8 cellular contexts compared by ENCODE assay signal in genomic region chr1:148151911-148152391, GRCh38. TPM values are rescaled to one million over a fixed set of nuclear protein-coding genes. Genes with fewer than 3 reads are reported as not detected.
DNase-seq lines count a peak whose midpoint lies in the region; ATAC-seq and TF ChIP-seq lines count a peak whose summit lies in the region.
"Not testable (repeated sequence)": the region's sequence is repeated elsewhere in the genome, so short reads cannot be mapped to it uniquely, and the experiment has no call there.

NBPF11 (minus strand) TSS chr1:148152281; CDS start chr1:148127003, 25,278 bp downstream.

- not testable (repeated sequence) for H3T11ph ChIP-seq in H9 (ENCODE audit: low read length)

- H4K8ac ChIP-seq in H9 (replicated peaks; ENCODE audit: insufficient read length, low read depth, low read length): not testable (repeated sequence)

- H3K56ac ChIP-seq in H9 (ENCODE audit: insufficient read length, low read depth, low read length): not testable (repeated sequence)

- H3K79me2 ChIP-seq in H9 (ENCODE audit: insufficient read depth, low read length): not testable (repeated sequence)

- H4K91ac ChIP-seq in H9 (ENCODE audit: insufficient read length, low read depth, low read length): not testable (repeated sequence)

- not testable (repeated sequence) for H3K9me3 Mint-ChIP-seq in H9; naive thymus-derived CD8-positive, alpha-beta T cell

- H3K36me3 ChIP-seq in RWPE2 (ENCODE audit: low read depth): not testable (repeated sequence)

- no CpG with 5 or more reads among the region's 41 CpGs for WGBS in H9 (ENCODE audit: extremely low coverage, insufficient read length, low lambda C conversion rate)

- H3K23ac ChIP-seq in H9 (ENCODE audit: insufficient read length, low read depth, low read length): not testable (repeated sequence)

- not testable (repeated sequence) for H2BK15ac ChIP-seq in H9 (ENCODE audit: low read depth, low read length)

- H3K27me3 Mint-ChIP-seq in H9 (ENCODE audit: low read depth); naive thymus-derived CD8-positive, alpha-beta T cell: not testable (repeated sequence)

- H3K4me1 Mint-ChIP-seq in H9: peaks cover 7 to 17% of the 10 kb centered on the region in 2 experiments
- peaks cover 2 to 24% (median 16%) of the 10 kb centered on the region in 4 donors for H3K4me1 Mint-ChIP-seq in naive thymus-derived CD8-positive, alpha-beta T cell

- TF ChIP-seq CTCF in H9 (conservative IDR thresholded peaks at IDR 0.05); RWPE2 (IDR thresholded peaks at IDR 0.05; ENCODE audit: poor library complexity, severe bottlenecking): not testable (repeated sequence)

- not testable (repeated sequence) for H3K9me3 ChIP-seq in H9 (ENCODE audit: control insufficient read depth, low read depth, low read length); RWPE2 (ENCODE audit: severe bottlenecking)

- not testable (repeated sequence) for H3K27me3 ChIP-seq in H9 (ENCODE audit: insufficient read depth, low read length); RWPE2 (ENCODE audit: insufficient read depth, poor library complexity, severe bottlenecking)

- H3K23me2 ChIP-seq in H9 (ENCODE audit: insufficient read length, low read depth, low read length, poor library complexity, severe bottlenecking): not testable (repeated sequence)

- H2BK120ac ChIP-seq in H9 (ENCODE audit: low read depth, low read length, poor library complexity, severe bottlenecking): not testable (repeated sequence)

- H2BK12ac ChIP-seq in H9 (ENCODE audit: insufficient read length, low read depth, low read length): not testable (repeated sequence)

- not testable (repeated sequence) for H4K5ac ChIP-seq in H9 (ENCODE audit: insufficient read length, low read depth, low read length)

- not testable (repeated sequence) for H4K20me1 ChIP-seq in H9 (ENCODE audit: control insufficient read depth, insufficient read depth, insufficient read length)

- not testable (repeated sequence) for H3K79me1 ChIP-seq in H9 (ENCODE audit: insufficient read depth, low read depth, low read length, poor library complexity, severe bottlenecking)

- H2BK20ac ChIP-seq in H9 (ENCODE audit: low read depth, low read length, poor library complexity, severe bottlenecking): not testable (repeated sequence)

- POLR2A ChIA-PET in naive thymus-derived CD8-positive, alpha-beta T cell (lab: Charles Lee): interaction anchor here (0.6 kb wide), 1 partner anchor 128 kb away, joined by 4 read pairs; no protein-coding TSS in a partner anchor

- H2AK5ac ChIP-seq in H9 (ENCODE audit: insufficient read length, low read length): not testable (repeated sequence)

- H3K27ac ChIP-seq in H9 (ENCODE audit: insufficient read length, low read depth, low read length): not testable (repeated sequence)
- H3K27ac ChIP-seq in RWPE2 (ENCODE audit: poor library complexity, severe bottlenecking): peak within 1 kb of the TSS; percentile 50

- not testable (repeated sequence) for H3K36me3 Mint-ChIP-seq in H9 (ENCODE audit: insufficient read depth in 1 of 3, low read depth in 3 of 3); naive thymus-derived CD8-positive, alpha-beta T cell

- H3K4me3 ChIP-seq in RWPE2 (ENCODE audit: severe bottlenecking): peak within 1 kb of the TSS; percentile 45

- H3K9ac ChIP-seq in H9 (ENCODE audit: extremely low read depth, insufficient read length, low read length): peak within 1 kb of the TSS; percentile 54

- ATAC-seq in RWPE2 (ENCODE audit: low read depth): peak; percentile 91
- peak; percentile 93 to 94 for ATAC-seq in naive thymus-derived CD8-positive, alpha-beta T cell

- peak within 1 kb of the TSS; percentile 82; the same call in 1 of the 2 replicates for H3K14ac ChIP-seq in H9 (ENCODE audit: insufficient read depth, low read length)

- not testable (repeated sequence) for H2AFZ ChIP-seq in H9 (ENCODE audit: low read length)

- H3K4ac ChIP-seq in H9 (ENCODE audit: low read depth, low read length): not testable (repeated sequence)

- H2BK5ac ChIP-seq in H9 (ENCODE audit: insufficient read length, low read length): not testable (repeated sequence)

- DNase-seq in DMS53 treated with DMSO at 0.1 percent for 48 hours (lab: John Stamatoyannopoulos, UW; ENCODE audit: unreplicated experiment): peak; percentile 80
- peak; percentile 90 for DNase-seq in H9
- DNase-seq in M059J (ENCODE audit: low read depth): peak; percentile 85
- peak; percentile 80 for DNase-seq in RWPE2 (ENCODE audit: low spot score)
- DNase-seq in activated T-helper 1 cell treated with Interleukin-2 at 50 U/mL for 16 hours (ENCODE audit: low read depth): peak; percentile 67
- DNase-seq in fibroblast of gingiva (ENCODE audit: low read depth): peak; percentile 81
- DNase-seq in naive thymus-derived CD8-positive, alpha-beta T cell: peak; percentile 68 to 90 (median 80)
- peak; percentile 56 to 58 for DNase-seq in stimulated activated CD8-positive, alpha-beta memory T cell treated with anti-CD3 and anti-CD28 coated beads, Interleukin-7, amount 100 ng/mL, for 1 hour (ENCODE audit: low read depth in 2 of 2)

- peak within 1 kb of the TSS; percentile 79 for H3K4me2 ChIP-seq in H9 (ENCODE audit: insufficient read depth, insufficient read length, low read length)

- peak within 1 kb of the TSS; percentile 91 to 94 for H3K4me3 Mint-ChIP-seq in H9
- peak within 1 kb of the TSS; percentile 95 to 98 (median 97) for H3K4me3 Mint-ChIP-seq in naive thymus-derived CD8-positive, alpha-beta T cell

- not testable (repeated sequence) for H3K4me1 ChIP-seq in H9 (ENCODE audit: insufficient read depth, low read length); RWPE2 (ENCODE audit: insufficient read depth, poor library complexity, severe bottlenecking)

- peak within 1 kb of the TSS; percentile 93 to 98 (median 94); a peak in 6 of 7 replicates for H3K27ac Mint-ChIP-seq in H9
- peak within 1 kb of the TSS; percentile 88 to 97 (median 96) for H3K27ac Mint-ChIP-seq in naive thymus-derived CD8-positive, alpha-beta T cell

- H3K18ac ChIP-seq in H9 (ENCODE audit: insufficient read length, low read depth, low read length): not testable (repeated sequence)

RNA-seq across cellular contexts. Expression of gene NBPF11, which starts in this region (rescaled TPM):
- total RNA-seq in H9 (2021): 9.0 and 9.2 TPM in 2 replicates
- 1.9 and 3.4 TPM in 2 replicates for total RNA-seq in M059J (2014; rRNA removed; shearing (Covaris generic))
- 10 to 100 TPM; 30.4 to 30.6 TPM for total RNA-seq in naive thymus-derived CD8-positive, alpha-beta T cell
- polyA plus RNA-seq in naive thymus-derived CD8-positive, alpha-beta T cell: 1 to 10 TPM; 1.1 to 6.2 (median 1.8) TPM
